15 cellular contexts compared by ENCODE assay signal in genomic region chr4:9493589-9493988, GRCh38. TPM values are rescaled to one million over a fixed set of nuclear protein-coding genes. Genes with fewer than 3 reads are reported as not detected.
"Had no signal": no experiment of that assay in that cellular context is flagged by ENCODE, and none has a peak within 500 bp of the region (broad histone marks: within the 10 kb centered on the region; RNA-seq: fewer than 3 reads in every experiment).

No MANE protein-coding gene starts in this region.

RNA-seq across cellular contexts. Expression of gene DEFB131A, which starts 49.4 kb away (rescaled TPM):
- total RNA-seq: stomach, subcutaneous adipose tissue, suprapubic skin, temporal lobe, testis, thoracic aorta, thyroid gland, tibial nerve, transverse colon, upper lobe of left lung, upper lobe of right lung, ureter, urinary bladder, uterus, vagina had no signal
